12 cellular contexts compared by ENCODE assay signal in genomic region chr7:70728873-70729552, GRCh38.
DNase-seq lines count a peak whose midpoint lies in the region; ATAC-seq, FAIRE-seq and TF ChIP-seq lines count a peak whose summit lies in the region.
"Had no signal": no experiment of that assay in that cellular context is flagged by ENCODE, and none has a peak within 500 bp of the region (broad histone marks: within the 10 kb centered on the region; RNA-seq: fewer than 3 reads in every experiment).

No MANE protein-coding gene starts in this region.

- CTCF ChIA-PET in activated CD8-positive, alpha-beta T cell treated with anti-CD3 and anti-CD28 coated beads, Interleukin-2, amount 10 ng/mL, durations not matched to agents 7 days and 5 days (lab: Charles Lee): no interaction called here

- TF ChIP-seq CTCF in glutamatergic neuron (IDR thresholded peaks at IDR 0.05; ENCODE audit: partially characterized antibody, unreplicated experiment): no peak

- FAIRE-seq in RCC 7860 (lab: Jason Lieb, UNC): no peak

- H3K9me3 ChIP-seq in SK-N-MC (ENCODE audit: low read depth, low read length): no peaks in the 10 kb centered on the region
- H3K9me3 ChIP-seq: stomach had no signal

- H3K27me3 Mint-ChIP-seq in glutamatergic neuron (ENCODE audit: unreplicated experiment): peaks cover 5% of the 10 kb centered on the region
- no peaks in the 10 kb centered on the region for H3K27me3 Mint-ChIP-seq in activated CD8-positive, alpha-beta T cell treated with anti-CD3 and anti-CD28 coated beads, Interleukin-2, amount 10 ng/mL, durations not matched to agents 7 days and 5 days (ENCODE audit: low read depth)

- H3K4me3 Mint-ChIP-seq in glutamatergic neuron (ENCODE audit: unreplicated experiment): peak overlapping the region; percentile 71
- no peak overlapping the region for H3K4me3 Mint-ChIP-seq in activated CD8-positive, alpha-beta T cell treated with anti-CD3 and anti-CD28 coated beads, Interleukin-2, amount 10 ng/mL, durations not matched to agents 7 days and 5 days

- H3K9ac ChIP-seq in SK-N-MC (ENCODE audit: insufficient read length): no peak overlapping the region

- peaks cover 13% of the 10 kb centered on the region for H3K36me3 Mint-ChIP-seq in glutamatergic neuron (ENCODE audit: unreplicated experiment)
- H3K36me3 Mint-ChIP-seq in activated CD8-positive, alpha-beta T cell treated with anti-CD3 and anti-CD28 coated beads, Interleukin-2, amount 10 ng/mL, durations not matched to agents 7 days and 5 days (ENCODE audit: low read depth): no peaks in the 10 kb centered on the region

- ATAC-seq in GM21723 (IDR thresholded peaks at IDR 0.05; ENCODE audit: unreplicated experiment): peak; percentile 8
- ATAC-seq in activated CD8-positive, alpha-beta T cell treated with anti-CD3 and anti-CD28 coated beads, Interleukin-2, amount 10 ng/mL, durations not matched to agents 7 days and 5 days: no peak
- no peak for ATAC-seq in HG03565 (IDR thresholded peaks at IDR 0.05; ENCODE audit: unreplicated experiment)

- H3K36me3 ChIP-seq in SK-N-MC (ENCODE audit: insufficient read depth, low read length): peaks cover 8% of the 10 kb centered on the region; the same call in 1 of the 2 replicates
- H3K36me3 ChIP-seq: stomach had no signal

- POLR2A ChIA-PET in activated CD8-positive, alpha-beta T cell treated with anti-CD3 and anti-CD28 coated beads, Interleukin-2, amount 10 ng/mL, durations not matched to agents 7 days and 5 days (lab: Charles Lee): no interaction called here

- H3K9me3 Mint-ChIP-seq in glutamatergic neuron (ENCODE audit: unreplicated experiment): peaks cover 14% of the 10 kb centered on the region
- no peaks in the 10 kb centered on the region for H3K9me3 Mint-ChIP-seq in activated CD8-positive, alpha-beta T cell treated with anti-CD3 and anti-CD28 coated beads, Interleukin-2, amount 10 ng/mL, durations not matched to agents 7 days and 5 days (ENCODE audit: insufficient read depth)

- peak overlapping the region; percentile 77 for H3K27ac Mint-ChIP-seq in glutamatergic neuron (ENCODE audit: unreplicated experiment)
- no peak overlapping the region for H3K27ac Mint-ChIP-seq in activated CD8-positive, alpha-beta T cell treated with anti-CD3 and anti-CD28 coated beads, Interleukin-2, amount 10 ng/mL, durations not matched to agents 7 days and 5 days

- H3K4me3 ChIP-seq in SK-N-MC: peak overlapping the region; percentile 24
- H3K4me3 ChIP-seq: lung, stomach had no signal

- H3K27ac ChIP-seq in SK-N-MC: peak overlapping the region; percentile 48; the same call in 1 of the 2 replicates
- H3K27ac ChIP-seq: stomach had no signal

- peaks cover 29% of the 10 kb centered on the region for H3K4me1 Mint-ChIP-seq in glutamatergic neuron (ENCODE audit: low read depth, unreplicated experiment)
- no peaks in the 10 kb centered on the region for H3K4me1 Mint-ChIP-seq in activated CD8-positive, alpha-beta T cell treated with anti-CD3 and anti-CD28 coated beads, Interleukin-2, amount 10 ng/mL, durations not matched to agents 7 days and 5 days (ENCODE audit: low read depth)

- peak; percentile 52 for DNase-seq in SK-N-MC (ENCODE audit: low read depth, low spot score)
- peak; percentile 59 for DNase-seq in glutamatergic neuron
- peak; percentile 56 for DNase-seq in renal cortical epithelial cell (ENCODE audit: low read depth)
- no peak for DNase-seq in activated CD8-positive, alpha-beta T cell treated with anti-CD3 and anti-CD28 coated beads, Interleukin-2, amount 10 ng/mL, durations not matched to agents 7 days and 5 days
- DNase-seq in NCI-H748 treated with DMSO at 0.1 percent for 48 hours (lab: John Stamatoyannopoulos, UW): no peak
- no peak for DNase-seq in RCC 7860 (ENCODE audit: low spot score)
- DNase-seq: activated gamma-delta T cell, IMR-90, stomach had no signal

Comparison
In these comparisons a context has a peak if more than half of its experiments do, and no peak if none do; other contexts are left out.
1. DNase-seq: peak in SK-N-MC (single experiment), glutamatergic neuron (single experiment) and renal cortical epithelial cell (single experiment); none in activated CD8-positive, alpha-beta T cell treated with anti-CD3 and anti-CD28 coated beads, Interleukin-2, amount 10 ng/mL, durations not matched to agents 7 days and 5 days (single experiment), NCI-H748 treated with DMSO at 0.1 percent for 48 hours (single experiment) and RCC 7860 (single experiment).